Comparison of ENCODE assay signal across 9 cellular contexts in the genomic region with DNA sequence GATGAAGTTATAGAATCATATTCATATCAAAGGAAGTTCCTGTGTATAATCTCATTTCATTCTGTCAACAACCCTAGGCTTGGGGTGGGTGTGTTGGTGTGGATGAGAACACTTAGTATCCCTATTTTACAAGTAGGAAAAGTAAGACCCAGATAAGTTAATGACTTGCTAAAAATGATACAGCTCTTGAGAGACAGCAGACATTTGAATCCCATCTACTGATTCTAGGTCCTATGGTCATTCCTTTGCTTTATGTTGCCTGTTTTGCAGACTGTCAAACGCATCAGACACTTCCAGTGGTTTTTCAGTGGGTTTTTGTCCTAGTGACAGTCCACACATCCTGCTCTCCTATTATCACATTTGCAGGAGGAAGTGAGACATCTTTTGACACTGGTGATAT.
DNase-seq lines count a peak whose midpoint lies in the region; ATAC-seq and TF ChIP-seq lines count a peak whose summit lies in the region.
"Had no signal": no experiment of that assay in that cellular context is flagged by ENCODE, and none has a peak within 500 bp of the region (broad histone marks: within the 10 kb centered on the region; RNA-seq: fewer than 3 reads in every experiment).

No MANE protein-coding gene starts in this region.

- 89% methylated on average over 1 of the region's 1 CpG for WGBS in mammary epithelial cell (ENCODE audit: low coverage, missing lambda C conversion rate)
- 57 to 67% methylated on average over 1 of the region's 1 CpG for WGBS in lung, 2 donors
- 31 to 41% methylated on average over 1 of the region's 1 CpG for WGBS in tibial nerve, 2 donors

- peak overlapping the region; percentile 88 for H3K4me2 ChIP-seq in mammary epithelial cell (ENCODE audit: insufficient read depth, low read depth, low read length)

- CTCF ChIA-PET in mammary epithelial cell (lab: Charles Lee; ENCODE audit: low non-redundant PET) = no interaction called here

- no peak for TF ChIP-seq POLR2A in tibial nerve (IDR thresholded peaks at IDR 0.05)

- H3K79me2 ChIP-seq in mammary epithelial cell (ENCODE audit: insufficient read depth, low read length) = peaks cover 92% of the 10 kb centered on the region

- H3K9me3 ChIP-seq in mammary epithelial cell (replicated peaks; ENCODE audit: insufficient read depth, low read length) (no peaks in the 10 kb centered on the region), lung (ENCODE audit: control insufficient read depth in 2 of 2, insufficient read depth in 1 of 2, low read length in 1 of 2) (no peaks in the 10 kb centered on the region), tibial nerve (peaks cover 0 to 5% (median 0%) of the 10 kb centered on the region in 4 donors)

- no peak for TF ChIP-seq EP300 in tibial nerve (IDR thresholded peaks at IDR 0.05)

- no peaks in the 10 kb centered on the region for H3K27me3 ChIP-seq in mammary epithelial cell (ENCODE audit: insufficient read depth, low read length)
- H3K27me3 ChIP-seq in lung (ENCODE audit: control insufficient read depth, insufficient read depth) = no peaks in the 10 kb centered on the region
- no peaks in the 10 kb centered on the region for H3K27me3 ChIP-seq in tibial nerve

- dilution Hi-C loops in mammary epithelial cell (cut with HindIII; ENCODE audit: low sequenced_read_pairs) = no loop called here

- H3K36me3 ChIP-seq in mammary epithelial cell (ENCODE audit: insufficient read depth, low read length) (no peaks in the 10 kb centered on the region), lung (ENCODE audit: control insufficient read depth in 2 of 2, insufficient read depth in 2 of 2, low read length in 2 of 2) (no peaks in the 10 kb centered on the region), tibial nerve (no peaks in the 10 kb centered on the region)

- peak overlapping the region; percentile 68 for H3K9ac ChIP-seq in mammary epithelial cell (ENCODE audit: insufficient read depth, low read length)

- in situ Hi-C loops in mammary epithelial cell (cut with MboI; ENCODE audit: low sequenced_read_pairs in 2 of 2) = no loop called here

- H2AFZ ChIP-seq in mammary epithelial cell (ENCODE audit: low read depth, low read length) = peak overlapping the region; percentile 63

- intact Hi-C loops in mammary epithelial cell (cut with micrococcal nuclease) = no loop called here

- H3K27ac ChIP-seq in mammary epithelial cell (ENCODE audit: insufficient read depth, low read depth, low read length) (peak overlapping the region; percentile 43), lung (ENCODE audit: low read depth in 1 of 2, low read length in 1 of 2) (peak overlapping the region; percentile 60 to 90), tibial nerve (peak overlapping the region; percentile 64 to 77 (median 72))

- no TSS peak for BruUV-seq in mammary epithelial cell (replicated peaks; lab: Mats Ljungman, UMichigan)

- DNase-seq in NCI-H1092 treated with DMSO at 0.1 percent for 48 hours (lab: John Stamatoyannopoulos, UW) = peak; percentile 58
- no peak for DNase-seq in NCI-H1092 (lab: John Stamatoyannopoulos, UW)
- DNase-seq in mammary epithelial cell = no peak
- no peak for DNase-seq in lung (ENCODE audit: low spot score)
- DNase-seq in tibial nerve (ENCODE audit: low spot score in 2 of 2) = no peak
- DNase-seq in effector CD4-positive, alpha-beta T cell = no peak
- no peak for DNase-seq in D341Med (ENCODE audit: low spot score)
- no peak for DNase-seq in NAMALWA (ENCODE audit: low spot score)
- DNase-seq: effector memory CD8-positive, alpha-beta T cell had no signal

- no peak for ATAC-seq in lung (ENCODE audit: insufficient read depth, low FRiP score)
- ATAC-seq: effector memory CD8-positive, alpha-beta T cell had no signal

- no peak for TF ChIP-seq CTCF in mammary epithelial cell (conservative IDR thresholded peaks at IDR 0.05 in 1 of 2, IDR thresholded peaks at IDR 0.05 in 1 of 2; ENCODE audit: extremely low read depth in 1 of 2, insufficient read depth in 1 of 2, low read depth in 1 of 2, low read length in 2 of 2)
- TF ChIP-seq CTCF in lung (IDR thresholded peaks at IDR 0.05; ENCODE audit: control extremely low read depth, extremely low read depth) = no peak
- no peak for TF ChIP-seq CTCF in tibial nerve (IDR thresholded peaks at IDR 0.05)

- H3K4me1 ChIP-seq in mammary epithelial cell (ENCODE audit: insufficient read depth, low read length) (peaks cover 15% of the 10 kb centered on the region), lung (ENCODE audit: control insufficient read depth in 2 of 2, insufficient read depth in 2 of 2, low read length in 2 of 2) (peaks cover 17 to 37% of the 10 kb centered on the region in 2 donors), tibial nerve (peaks cover 0 to 72% (median 39%) of the 10 kb centered on the region in 4 donors)

- H4K20me1 ChIP-seq in mammary epithelial cell (ENCODE audit: insufficient read depth, low read length) = no peaks in the 10 kb centered on the region

- H3K4me3 ChIP-seq in mammary epithelial cell (replicated peaks in 1 of 3; ENCODE audit: insufficient read depth in 1 of 3, low read depth in 2 of 3, low read length in 3 of 3) (peak overlapping the region in 1 of 3 experiments; percentile 77), lung (no peak overlapping the region), tibial nerve (peak overlapping the region in 1 of 4 donors; percentile 8)
